In the genomic region with DNA sequence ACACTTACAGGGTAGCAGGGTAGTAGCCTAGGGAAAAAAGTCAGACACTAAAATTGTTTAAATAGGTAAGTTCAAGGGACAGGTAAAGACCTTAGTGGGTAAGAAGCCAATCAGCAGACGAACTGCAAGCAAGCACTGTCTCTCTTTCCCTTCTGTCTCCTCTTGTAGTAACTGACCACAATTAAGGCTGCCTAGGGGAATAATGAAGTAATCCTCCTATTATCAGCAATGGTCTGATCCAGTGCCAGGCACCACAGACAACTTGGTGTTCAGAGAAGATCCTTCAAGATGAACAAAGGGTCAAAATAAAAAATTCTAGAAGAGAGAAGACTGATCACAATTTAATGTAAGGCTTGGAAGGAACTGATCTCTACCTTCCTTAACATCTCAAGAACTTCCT, we compare ENCODE assay signal across 20 cellular contexts.
A peak's percentile ranks its signal among the peaks of the same experiment; 100 is the strongest.
DNase-seq lines count a peak whose midpoint lies in the region; ATAC-seq, FAIRE-seq and TF ChIP-seq lines count a peak whose summit lies in the region.
"Had no signal": no experiment of that assay in that cellular context is flagged by ENCODE, and none has a peak within 500 bp of the region (broad histone marks: within the 10 kb centered on the region; RNA-seq: fewer than 3 reads in every experiment).

No MANE protein-coding gene starts in this region.

- H3K4me1 ChIP-seq in cardiac muscle cell (ENCODE audit: low read depth) (peaks cover 5% of the 10 kb centered on the region), endothelial cell of umbilical vein (ENCODE audit: control insufficient read depth, extremely low read depth, insufficient read depth, low read length) (no peaks in the 10 kb centered on the region), PC-3 (ENCODE audit: insufficient read depth, low read length) (peaks cover 4% of the 10 kb centered on the region; the same call in 1 of the 2 replicates)
- H3K4me1 ChIP-seq: SJCRH30 had no signal

- H3K9me3 ChIP-seq in cardiac muscle cell (ENCODE audit: low read depth) (no peaks in the 10 kb centered on the region), endothelial cell of umbilical vein (replicated peaks; ENCODE audit: control insufficient read depth, insufficient read depth, low read length) (no peaks in the 10 kb centered on the region), PC-3 (ENCODE audit: low read length) (no peaks in the 10 kb centered on the region)
- H3K9me3 ChIP-seq: BLaER1 treated with 17β-estradiol and CSF1 and Interleukin-3, amounts not matched to agents 10 nM and 100 nM; Peyer's patch; SJCRH30 had no signal

- peak in 1 of 2 donors; percentile 54 for DNase-seq in cardiac muscle cell (ENCODE audit: low read depth in 1 of 2, low spot score in 1 of 2)
- DNase-seq in Right ventricle myocardium superior, result no peak
- DNase-seq in endothelial cell of umbilical vein (ENCODE audit: low read depth, low spot score), result no peak
- DNase-seq in nephron progenitor cell, result no peak
- no peak for DNase-seq in NCI-H510A treated with DMSO at 0.1 percent for 48 hours (lab: John Stamatoyannopoulos, UW)
- DNase-seq in kidney tubule cell (ENCODE audit: low spot score), result no peak
- no peak for DNase-seq in PC-3
- DNase-seq: 8988T; CD4-positive, alpha-beta memory T cell; DMS153; Karpas-422; NCI-H1694; NCI-H446 treated with DMSO at 0.1 percent for 48 hours; NCI-H748 treated with DMSO at 0.1 percent for 48 hours; Peyer's patch; SJCRH30 had no signal

- peak; percentile 33 for FAIRE-seq in endothelial cell of umbilical vein (lab: Jason Lieb, UNC)
- FAIRE-seq: G401.6, GM12892 had no signal

- H3K36me3 Mint-ChIP-seq in nephron progenitor cell (ENCODE audit: low read depth), result peaks cover 36% of the 10 kb centered on the region

- no peaks in the 10 kb centered on the region for H3K9me1 ChIP-seq in endothelial cell of umbilical vein (replicated peaks; ENCODE audit: control insufficient read depth, extremely low read depth, insufficient read depth, low read length)

- TF ChIP-seq CTCF in cardiac muscle cell (IDR thresholded peaks at IDR 0.05; ENCODE audit: low read depth, low read length) (no peak), endothelial cell of umbilical vein (IDR thresholded peaks at IDR 0.05; ENCODE audit: extremely low read depth in 1 of 2, insufficient read depth in 1 of 2, low read depth in 1 of 2, low read length in 2 of 2) (no peak), nephron progenitor cell (IDR thresholded peaks at IDR 0.05) (no peak), PC-3 (conservative IDR thresholded peaks at IDR 0.05; ENCODE audit: low read depth, low read length) (no peak)

- no peaks in the 10 kb centered on the region for H3K9me3 Mint-ChIP-seq in nephron progenitor cell
- H3K9me3 Mint-ChIP-seq: CD4-positive, alpha-beta memory T cell had no signal

- CTCF ChIA-PET in endothelial cell of umbilical vein (lab: Charles Lee), result interaction anchor here (1.4 kb wide), 1 partner anchor 27 kb away, joined by 3 read pairs; no protein-coding TSS in a partner anchor
- CTCF ChIA-PET in PC-3 (lab: Charles Lee), result no interaction called here

- no peak overlapping the region for H3K4me3 ChIP-seq in cardiac muscle cell
- no peak overlapping the region for H3K4me3 ChIP-seq in endothelial cell of umbilical vein (replicated peaks in 1 of 3; ENCODE audit: insufficient read depth in 1 of 3, low read depth in 1 of 3, low read length in 3 of 3)
- H3K4me3 ChIP-seq in PC-3 (ENCODE audit: low read length), result no peak overlapping the region
- H3K4me3 ChIP-seq: BLaER1 treated with 17β-estradiol and CSF1 and Interleukin-3, amounts not matched to agents 10 nM and 100 nM; Peyer's patch; SJCRH30 had no signal

- no peak overlapping the region for H3K4me3 Mint-ChIP-seq in nephron progenitor cell
- H3K4me3 Mint-ChIP-seq: CD4-positive, alpha-beta memory T cell had no signal

- H3K27ac ChIP-seq in cardiac muscle cell (peak overlapping the region; percentile 20), endothelial cell of umbilical vein (ENCODE audit: insufficient read depth, low read depth, low read length) (no peak overlapping the region), PC-3 (ENCODE audit: low read length) (no peak overlapping the region)
- H3K27ac ChIP-seq: BLaER1 treated with 17β-estradiol and CSF1 and Interleukin-3, amounts not matched to agents 10 nM and 100 nM; SJCRH30 had no signal

- H3F3A ChIP-seq in PC-3 (ENCODE audit: low read length, unreplicated experiment), result no peaks in the 10 kb centered on the region

- peaks cover 2% of the 10 kb centered on the region for H3K36me3 ChIP-seq in cardiac muscle cell
- no peaks in the 10 kb centered on the region for H3K36me3 ChIP-seq in endothelial cell of umbilical vein (ENCODE audit: control insufficient read depth in 2 of 2, extremely low read depth in 1 of 2, insufficient read depth in 2 of 2, low read length in 2 of 2)
- no peaks in the 10 kb centered on the region for H3K36me3 ChIP-seq in PC-3 (ENCODE audit: low read depth, low read length)
- H3K36me3 ChIP-seq: Peyer's patch had no signal

- intact Hi-C loops in Right ventricle myocardium superior (cut with DNase I) (no loop called here), endothelial cell of umbilical vein (cut with micrococcal nuclease) (no loop called here), PC-3 (cut with micrococcal nuclease) (no loop called here)

- peak overlapping the region; percentile 31 for H3K27ac Mint-ChIP-seq in nephron progenitor cell

- no peaks in the 10 kb centered on the region for H3K27me3 ChIP-seq in cardiac muscle cell
- H3K27me3 ChIP-seq in endothelial cell of umbilical vein (ENCODE audit: control insufficient read depth in 2 of 2, insufficient read depth in 2 of 2, low read length in 2 of 2), result no peaks in the 10 kb centered on the region
- H3K27me3 ChIP-seq in PC-3 (ENCODE audit: low read length), result no peaks in the 10 kb centered on the region
- H3K27me3 ChIP-seq: BLaER1 treated with 17β-estradiol and CSF1 and Interleukin-3, amounts not matched to agents 10 nM and 100 nM; Peyer's patch; SJCRH30 had no signal

- H3K4me2 ChIP-seq in endothelial cell of umbilical vein (ENCODE audit: insufficient read depth, low read length), result no peak overlapping the region
- H3K4me2 ChIP-seq in PC-3 (ENCODE audit: low read length), result no peak overlapping the region
- H3K4me2 ChIP-seq: BLaER1 treated with 17β-estradiol and CSF1 and Interleukin-3, amounts not matched to agents 10 nM and 100 nM had no signal

- no peak for TF ChIP-seq POLR2A in endothelial cell of umbilical vein (IDR thresholded peaks at IDR 0.05; ENCODE audit: low read depth, low read length)

- H3K79me2 ChIP-seq in endothelial cell of umbilical vein (ENCODE audit: control insufficient read depth, insufficient read depth, low read length) (no peaks in the 10 kb centered on the region), PC-3 (ENCODE audit: low read length) (no peaks in the 10 kb centered on the region)

- H2AFZ ChIP-seq in endothelial cell of umbilical vein (ENCODE audit: low read depth, low read length), result no peak overlapping the region
- H2AFZ ChIP-seq in PC-3 (ENCODE audit: low read length), result no peak overlapping the region

- H4K20me1 ChIP-seq in endothelial cell of umbilical vein (replicated peaks; ENCODE audit: control insufficient read depth, extremely low read depth, insufficient read depth, low read length) (no peaks in the 10 kb centered on the region), PC-3 (ENCODE audit: low read length) (no peaks in the 10 kb centered on the region)
- H4K20me1 ChIP-seq: BLaER1 treated with 17β-estradiol and CSF1 and Interleukin-3, amounts not matched to agents 10 nM and 100 nM had no signal

- H3K4me1 Mint-ChIP-seq in nephron progenitor cell, result peaks cover 26% of the 10 kb centered on the region

- H3K9me2 ChIP-seq in PC-3 (replicated peaks; ENCODE audit: low read length), result no peaks in the 10 kb centered on the region

- POLR2A ChIA-PET in endothelial cell of umbilical vein (lab: Charles Lee) (no interaction called here), PC-3 (lab: Charles Lee; ENCODE audit: unreplicated experiment) (no interaction called here)

- dilution Hi-C loops in endothelial cell of umbilical vein (cut with MboI; ENCODE audit: extremely low pct_ligation_motif_present, low sequenced_read_pairs), result no loop called here

- ATAC-seq in Right ventricle myocardium superior (ENCODE audit: poor library complexity), result no peak
- no peak for ATAC-seq in GM18858 (IDR thresholded peaks at IDR 0.05; ENCODE audit: unreplicated experiment)
- no peak for ATAC-seq in PC-3

- H3K9ac ChIP-seq in endothelial cell of umbilical vein (replicated peaks; ENCODE audit: extremely low read depth, insufficient read depth, low read length) (no peak overlapping the region), PC-3 (ENCODE audit: low read length) (no peak overlapping the region)
- H3K9ac ChIP-seq: BLaER1 treated with 17β-estradiol and CSF1 and Interleukin-3, amounts not matched to agents 10 nM and 100 nM had no signal

- H3K27me3 Mint-ChIP-seq in nephron progenitor cell (ENCODE audit: low read depth, poor library complexity), result no peaks in the 10 kb centered on the region
- H3K27me3 Mint-ChIP-seq: CD4-positive, alpha-beta memory T cell had no signal

- BruUV-seq in endothelial cell of umbilical vein (replicated peaks; lab: Mats Ljungman, UMichigan) (no TSS peak), PC-3 (replicated peaks; lab: Mats Ljungman, UMichigan) (no TSS peak)

TF ChIP-seq in endothelial cell of umbilical vein, 7 proteins besides CTCF, POLR2A, EP300 and RAD21:
- TF ChIP-seq POLR2AphosphoS5 (IDR thresholded peaks at IDR 0.05; ENCODE audit: insufficient read depth, low read depth, low read length) (no peak), JUN (IDR thresholded peaks at IDR 0.05; ENCODE audit: borderline replicate concordance, insufficient read depth, insufficient read length, low read depth) (no peak), FOS (IDR thresholded peaks at IDR 0.05; ENCODE audit: borderline replicate concordance, insufficient read depth, low read length) (no peak), MYC (IDR thresholded peaks at IDR 0.05; ENCODE audit: low read depth, low read length) (no peak), GATA2 (IDR thresholded peaks at IDR 0.05; ENCODE audit: insufficient read depth, insufficient read length, low read depth, low read length) (no peak), EZH2 (IDR thresholded peaks at IDR 0.05; ENCODE audit: borderline replicate concordance, low read depth, low read length, severe bottlenecking) (no peak)
- TF ChIP-seq, protein P1, sequence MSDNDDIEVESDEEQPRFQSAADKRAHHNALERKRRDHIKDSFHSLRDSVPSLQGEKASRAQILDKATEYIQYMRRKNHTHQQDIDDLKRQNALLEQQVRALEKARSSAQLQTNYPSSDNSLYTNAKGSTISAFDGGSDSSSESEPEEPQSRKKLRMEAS (IDR thresholded peaks at IDR 0.05; ENCODE audit: insufficient read depth, insufficient read length), result no peak
